Comparison of ENCODE assay signal across 12 cellular contexts in genomic region chr7:149871576-149871975, GRCh38. TPM values are rescaled to one million over a fixed set of nuclear protein-coding genes. Genes with fewer than 3 reads are reported as not detected.
DNase-seq lines count a peak whose midpoint lies in the region; ATAC-seq and TF ChIP-seq lines count a peak whose summit lies in the region.
"Had no signal": no experiment of that assay in that cellular context is flagged by ENCODE, and none has a peak within 500 bp of the region (broad histone marks: within the 10 kb centered on the region; RNA-seq: fewer than 3 reads in every experiment).

No MANE protein-coding gene starts in this region.

- peaks cover 45 to 88% (median 79%) of the 10 kb centered on the region in 10 experiments for H3K4me1 ChIP-seq in BLaER1 treated with 17β-estradiol and CSF1 and Interleukin-3, amounts not matched to agents 10 nM and 100 nM
- H3K4me1 ChIP-seq in DOHH2 (ENCODE audit: control insufficient read depth, low read length) (peaks cover 47% of the 10 kb centered on the region), tibial artery (peaks cover 0 to 15% (median 12%) of the 10 kb centered on the region in 4 donors)

- DNase-seq in midbrain (lab: John Stamatoyannopoulos, UW) (peak; percentile 50), NCI-H1930 (lab: John Stamatoyannopoulos, UW) (no peak), tibial artery (no peak)
- DNase-seq: amniotic stem cell, KG1, NCI-H2081 treated with DMSO at 0.1 percent for 48 hours, retina had no signal

- peaks cover 21% of the 10 kb centered on the region for H3K79me2 ChIP-seq in DOHH2 (ENCODE audit: control insufficient read depth, low read length)

- no peaks in the 10 kb centered on the region for H3K9me2 ChIP-seq in DOHH2 (replicated peaks; ENCODE audit: control insufficient read depth, low read length)

- peaks cover 0 to 16% (median 6%) of the 10 kb centered on the region in 11 experiments; a peak in 9 of 22 replicates for H3K27me3 ChIP-seq in BLaER1 treated with 17β-estradiol and CSF1 and Interleukin-3, amounts not matched to agents 10 nM and 100 nM
- no peaks in the 10 kb centered on the region for H3K27me3 ChIP-seq in DOHH2 (ENCODE audit: control insufficient read depth, low read length)
- H3K27me3 ChIP-seq in tibial artery = no peaks in the 10 kb centered on the region

- no peaks in the 10 kb centered on the region for H3K27me3 Mint-ChIP-seq in activated T-helper 17 cell treated with anti-CD3 and anti-CD28 coated beads, Interleukin-2, amount 50 U/mL, for 72 hours

- H3K9ac ChIP-seq in BLaER1 treated with 17β-estradiol and CSF1 and Interleukin-3, amounts not matched to agents 10 nM and 100 nM = no peak overlapping the region

- peak overlapping the region; percentile 82 for H3K4me3 Mint-ChIP-seq in activated T-helper 17 cell treated with anti-CD3 and anti-CD28 coated beads, Interleukin-2, amount 50 U/mL, for 72 hours

- H3K9me3 ChIP-seq in BLaER1 treated with 17β-estradiol and CSF1 and Interleukin-3, amounts not matched to agents 10 nM and 100 nM (replicated peaks in 1 of 11) = no peaks in the 10 kb centered on the region
- H3K9me3 ChIP-seq in DOHH2 (ENCODE audit: control insufficient read depth, insufficient read depth, low read length) = no peaks in the 10 kb centered on the region
- H3K9me3 ChIP-seq in tibial artery = no peaks in the 10 kb centered on the region

- no peaks in the 10 kb centered on the region for H3K36me3 ChIP-seq in BLaER1 treated with 17β-estradiol and CSF1 and Interleukin-3, amounts not matched to agents 10 nM and 100 nM
- H3K36me3 ChIP-seq in DOHH2 (ENCODE audit: control insufficient read depth, low read length) = peaks cover 9% of the 10 kb centered on the region
- peaks cover 0 to 13% (median 0%) of the 10 kb centered on the region in 3 donors for H3K36me3 ChIP-seq in tibial artery

- H3K27ac ChIP-seq in BLaER1 treated with 17β-estradiol and CSF1 and Interleukin-3, amounts not matched to agents 10 nM and 100 nM = 0 out of 22 replicates have a peak overlapping the region, but pooled peaks of 1 of the 11 experiments have one; percentile 1
- H3K27ac ChIP-seq in DOHH2 (ENCODE audit: low read depth, low read length) (peak overlapping the region; percentile 36), tibial artery (no peak overlapping the region)

- no peak overlapping the region for H3K4me3 ChIP-seq in BLaER1 treated with 17β-estradiol and CSF1 and Interleukin-3, amounts not matched to agents 10 nM and 100 nM
- H3K4me3 ChIP-seq in DOHH2 (ENCODE audit: low read length) (peak overlapping the region; percentile 86; the same call in 1 of the 2 replicates), tibial artery (no peak overlapping the region)

- H3K36me3 Mint-ChIP-seq in activated T-helper 17 cell treated with anti-CD3 and anti-CD28 coated beads, Interleukin-2, amount 50 U/mL, for 72 hours (ENCODE audit: low read depth) = peaks cover 6% of the 10 kb centered on the region

- ATAC-seq in activated T-helper 17 cell treated with anti-CD3 and anti-CD28 coated beads, Interleukin-2, amount 50 U/mL, for 72 hours (replicated peaks) = peak; percentile 10
- no peak for ATAC-seq in GM21723 (IDR thresholded peaks at IDR 0.05; ENCODE audit: unreplicated experiment)
- no peak for ATAC-seq in HG03460 (IDR thresholded peaks at IDR 0.05; ENCODE audit: unreplicated experiment)

- peaks cover 10% of the 10 kb centered on the region; the same call in 1 of the 2 replicates for H3F3A ChIP-seq in DOHH2 (ENCODE audit: control insufficient read depth, insufficient read depth)

- peak overlapping the region; percentile 45 to 99 (median 97) for H3K4me2 ChIP-seq in BLaER1 treated with 17β-estradiol and CSF1 and Interleukin-3, amounts not matched to agents 10 nM and 100 nM
- peak overlapping the region; percentile 74 for H3K4me2 ChIP-seq in DOHH2 (ENCODE audit: low read length)

- H3K9me3 Mint-ChIP-seq in activated T-helper 17 cell treated with anti-CD3 and anti-CD28 coated beads, Interleukin-2, amount 50 U/mL, for 72 hours = no peaks in the 10 kb centered on the region

- TF ChIP-seq CTCF in DOHH2 (IDR thresholded peaks at IDR 0.05; ENCODE audit: low read depth, low read length, poor library complexity, severe bottlenecking) = no peak
- no peak for TF ChIP-seq CTCF in tibial artery (IDR thresholded peaks at IDR 0.05)

- peaks cover 0 to 4% (median 0%) of the 10 kb centered on the region in 11 experiments; a peak in 1 of 22 replicates for H4K20me1 ChIP-seq in BLaER1 treated with 17β-estradiol and CSF1 and Interleukin-3, amounts not matched to agents 10 nM and 100 nM
- peaks cover 2% of the 10 kb centered on the region; the same call in 1 of the 2 replicates for H4K20me1 ChIP-seq in DOHH2 (ENCODE audit: control insufficient read depth, insufficient read depth, low read depth, low read length)

- peaks cover 55% of the 10 kb centered on the region for H3K4me1 Mint-ChIP-seq in activated T-helper 17 cell treated with anti-CD3 and anti-CD28 coated beads, Interleukin-2, amount 50 U/mL, for 72 hours

- H3K27ac Mint-ChIP-seq in activated T-helper 17 cell treated with anti-CD3 and anti-CD28 coated beads, Interleukin-2, amount 50 U/mL, for 72 hours = peak overlapping the region; percentile 90

- intact Hi-C loops in tibial artery (cut with DNase I; ENCODE audit: low total_unique reads) = loop anchor here (5.0 kb wide), 1 partner anchor 34 kb away; the partner anchor contains the start of gene ZNF862

RNA-seq across cellular contexts. Expression of gene ATP6V0E2, which starts 2.2 kb away (rescaled TPM):
- 10 to 100 TPM; 30.3 to 72.9 TPM for total RNA-seq in activated T-helper 17 cell treated with anti-CD3 and anti-CD28 coated beads, Interleukin-2, amount 50 U/mL, for 72 hours

RNA-seq across cellular contexts. Expression of gene ZNF862, which starts 33.4 kb away (rescaled TPM):
- total RNA-seq in activated T-helper 17 cell treated with anti-CD3 and anti-CD28 coated beads, Interleukin-2, amount 50 U/mL, for 72 hours = 10 to 100 TPM; 18.4 to 40.8 TPM
